10 cellular contexts compared by ENCODE assay signal in the genomic region with DNA sequence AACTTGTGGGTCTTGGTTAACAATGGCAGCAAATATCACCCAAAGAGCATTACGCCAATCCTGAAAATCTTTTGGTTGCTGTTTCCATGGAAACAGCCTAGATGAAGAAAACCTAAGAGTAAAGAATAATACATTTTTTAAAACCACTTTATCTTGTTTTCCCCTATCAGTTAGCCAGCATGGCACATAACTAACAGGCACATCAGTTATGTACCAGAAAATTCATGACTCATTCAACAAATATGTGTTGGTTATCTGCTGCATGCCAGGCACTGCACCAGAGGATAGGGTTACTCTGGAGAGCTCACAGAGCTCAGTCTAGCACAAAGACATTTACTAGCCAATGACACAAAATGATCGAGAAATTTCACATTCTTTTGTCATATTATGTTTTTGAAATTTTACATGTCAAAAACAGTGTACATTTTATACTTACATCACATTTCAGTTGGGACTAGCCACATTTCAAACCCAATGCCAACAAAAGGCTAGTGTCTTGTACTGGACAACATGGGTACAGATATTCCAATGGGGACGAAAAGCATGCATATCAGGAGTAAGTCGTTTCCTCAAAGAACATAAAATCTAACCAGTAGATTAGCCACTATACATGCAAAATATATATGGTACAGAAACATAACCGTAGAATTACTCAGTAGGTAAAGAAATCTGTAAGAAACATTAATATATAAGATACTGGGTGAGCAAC. TPM values are rescaled to one million over a fixed set of nuclear protein-coding genes. Genes with fewer than 3 reads are reported as not detected.
DNase-seq lines count a peak whose midpoint lies in the region; ATAC-seq and TF ChIP-seq lines count a peak whose summit lies in the region.
"Had no signal": no experiment of that assay in that cellular context is flagged by ENCODE, and none has a peak within 500 bp of the region (broad histone marks: within the 10 kb centered on the region; RNA-seq: fewer than 3 reads in every experiment).

No MANE protein-coding gene starts in this region.

- peaks cover 20% of the 10 kb centered on the region for H3K4me1 ChIP-seq in SJSA1 (replicated peaks)
- H3K4me1 ChIP-seq in osteoblast (ENCODE audit: insufficient read depth, low read length), result peaks cover 17% of the 10 kb centered on the region

- peaks cover 54% of the 10 kb centered on the region for H3K79me2 ChIP-seq in osteoblast (ENCODE audit: insufficient read depth, low read length)

- peak; percentile 64 for DNase-seq in GM03348 (ENCODE audit: low spot score)
- peak; percentile 44 to 53 for DNase-seq in SJSA1 (ENCODE audit: low read depth in 1 of 2, low spot score in 2 of 2)
- peak; percentile 78 for DNase-seq in fibroblast of the aortic adventitia (ENCODE audit: low read depth)
- DNase-seq in osteoblast (ENCODE audit: insufficient read length, low spot score, missing footprints), result peak; percentile 55
- DNase-seq in putamen (ENCODE audit: low spot score), result no peak
- DNase-seq in DMS79 (lab: John Stamatoyannopoulos, UW), result no peak
- DNase-seq: activated naive CD4-positive, alpha-beta T cell treated with anti-CD3 and anti-CD28 coated beads for 36 hours had no signal

- H3K27ac ChIP-seq in SJSA1, result peak overlapping the region; percentile 43
- H3K27ac ChIP-seq in osteoblast (ENCODE audit: low read depth, low read length), result peak overlapping the region; percentile 17

- peak overlapping the region; percentile 33 for H3K4me2 ChIP-seq in osteoblast (ENCODE audit: insufficient read depth, low read length)

- H2AFZ ChIP-seq in osteoblast (ENCODE audit: low read length), result no peak overlapping the region

- no peak overlapping the region for H3K4me3 ChIP-seq in SJSA1
- H3K4me3 ChIP-seq in fibroblast of the aortic adventitia (ENCODE audit: low read depth, low read length), result no peak overlapping the region
- no peak overlapping the region for H3K4me3 ChIP-seq in osteoblast (ENCODE audit: insufficient read depth, low read length)
- H3K4me3 ChIP-seq: tibial nerve had no signal

- H3K9me3 ChIP-seq in SJSA1 (replicated peaks), result no peaks in the 10 kb centered on the region
- no peaks in the 10 kb centered on the region for H3K9me3 ChIP-seq in osteoblast (ENCODE audit: low read depth, low read length)
- H3K9me3 ChIP-seq: tibial nerve had no signal

- TF ChIP-seq CTCF in fibroblast of the aortic adventitia (IDR thresholded peaks at IDR 0.05; ENCODE audit: insufficient read depth, low read length), result no peak
- no peak for TF ChIP-seq CTCF in osteoblast (IDR thresholded peaks at IDR 0.05; ENCODE audit: extremely low read depth, low read depth, low read length)

- H3K27me3 ChIP-seq in SJSA1 (replicated peaks) (no peaks in the 10 kb centered on the region), osteoblast (ENCODE audit: insufficient read depth, low read length) (no peaks in the 10 kb centered on the region)
- H3K27me3 ChIP-seq: tibial nerve had no signal

- H3K36me3 ChIP-seq in SJSA1 (no peaks in the 10 kb centered on the region), osteoblast (ENCODE audit: insufficient read depth, low read length) (no peaks in the 10 kb centered on the region)
- H3K36me3 ChIP-seq: tibial nerve had no signal

- ATAC-seq in GM18511 (IDR thresholded peaks at IDR 0.05; ENCODE audit: unreplicated experiment) (no peak), GM21576 (IDR thresholded peaks at IDR 0.05; ENCODE audit: unreplicated experiment) (no peak)

- no peaks in the 10 kb centered on the region for H4K20me1 ChIP-seq in osteoblast (ENCODE audit: insufficient read depth, low read length)

RNA-seq across cellular contexts. Expression of gene LNX2, which starts 20.3 kb away (rescaled TPM):
- 8.1 and 8.2 TPM in 2 replicates for total RNA-seq in SJSA1 (2014; rRNA removed; shearing (Covaris generic))
- total RNA-seq in fibroblast of the aortic adventitia (ENCODE audit: low replicate concordance) (6.1 TPM in 2 replicates), osteoblast (14.4 and 15.2 TPM in 2 replicates)

RNA-seq across cellular contexts. Expression of gene POLR1D, which starts 21.7 kb away (rescaled TPM):
- 46.5 and 68.4 TPM in 2 replicates for total RNA-seq in SJSA1 (2014; rRNA removed; shearing (Covaris generic))
- total RNA-seq in fibroblast of the aortic adventitia (ENCODE audit: low replicate concordance), result 52.0 and 88.1 TPM in 2 replicates
- total RNA-seq in osteoblast, result 84.6 and 93.7 TPM in 2 replicates

Comparison
In these comparisons a context has a peak if more than half of its experiments do, and no peak if none do; other contexts are left out.
1. DNase-seq: peak in GM03348 (single experiment), SJSA1 (2 of 2), fibroblast of the aortic adventitia (single experiment) and osteoblast (single experiment); none in putamen (single experiment) and DMS79 (single experiment).